Comparison of ENCODE assay signal across 1 cellular context in the genomic region with DNA sequence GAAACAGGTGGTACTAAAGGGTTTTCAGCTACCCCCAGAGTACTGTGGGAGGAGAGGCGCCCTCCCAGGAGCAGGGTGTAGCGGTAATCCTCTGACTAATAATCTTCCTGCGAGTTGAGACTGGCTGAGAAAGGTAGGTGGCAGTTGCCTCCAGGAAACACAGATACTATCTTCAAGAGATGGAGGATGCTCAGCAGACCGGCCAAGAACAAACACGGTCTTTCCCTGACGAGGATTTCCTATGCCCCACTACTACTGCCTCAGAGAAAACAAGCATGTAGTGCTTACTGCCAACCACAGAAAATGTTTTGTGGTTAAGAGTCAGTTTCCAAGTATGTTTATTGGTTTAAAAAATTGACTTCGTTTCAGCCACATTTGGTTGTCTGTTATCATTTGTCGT.
TF ChIP-seq lines count a peak whose summit lies in the region.

No MANE protein-coding gene starts in this region.

TF ChIP-seq in SK-N-SH, 30 proteins besides CTCF, POLR2A, EP300 and RAD21 (continued from another document):
- TF ChIP-seq, protein P1, sequence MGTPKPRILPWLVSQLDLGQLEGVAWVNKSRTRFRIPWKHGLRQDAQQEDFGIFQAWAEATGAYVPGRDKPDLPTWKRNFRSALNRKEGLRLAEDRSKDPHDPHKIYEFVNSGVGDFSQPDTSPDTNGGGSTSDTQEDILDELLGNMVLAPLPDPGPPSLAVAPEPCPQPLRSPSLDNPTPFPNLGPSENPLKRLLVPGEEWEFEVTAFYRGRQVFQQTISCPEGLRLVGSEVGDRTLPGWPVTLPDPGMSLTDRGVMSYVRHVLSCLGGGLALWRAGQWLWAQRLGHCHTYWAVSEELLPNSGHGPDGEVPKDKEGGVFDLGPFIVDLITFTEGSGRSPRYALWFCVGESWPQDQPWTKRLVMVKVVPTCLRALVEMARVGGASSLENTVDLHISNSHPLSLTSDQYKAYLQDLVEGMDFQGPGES (IDR thresholded peaks at IDR 0.05; ENCODE audit: low read depth, low read length): no peak
- TF ChIP-seq ELF1 (IDR thresholded peaks at IDR 0.05) (peak; percentile 37; the same call in 1 of the 2 replicates), YY1 (IDR thresholded peaks at IDR 0.05; ENCODE audit: low read depth) (no peak), NFIC (IDR thresholded peaks at IDR 0.05; ENCODE audit: borderline replicate concordance) (peak; percentile 85), TAF1 (IDR thresholded peaks at IDR 0.05; ENCODE audit: borderline replicate concordance, low read depth, low read length) (no peak), RCOR1 (IDR thresholded peaks at IDR 0.05; ENCODE audit: low read length) (no peak), RXRA (IDR thresholded peaks at IDR 0.05; ENCODE audit: borderline replicate concordance, low read depth) (no peak; the same call in 1 of the 2 replicates), FOSL2 (IDR thresholded peaks at IDR 0.05; ENCODE audit: borderline replicate concordance, low read depth) (peak; percentile 71; the same call in 1 of the 2 replicates), TCF12 (IDR thresholded peaks at IDR 0.05) (peak; percentile 82), MEF2A (IDR thresholded peaks at IDR 0.05; ENCODE audit: borderline replicate concordance, low read depth) (no peak)
- TF ChIP-seq, protein P2, sequence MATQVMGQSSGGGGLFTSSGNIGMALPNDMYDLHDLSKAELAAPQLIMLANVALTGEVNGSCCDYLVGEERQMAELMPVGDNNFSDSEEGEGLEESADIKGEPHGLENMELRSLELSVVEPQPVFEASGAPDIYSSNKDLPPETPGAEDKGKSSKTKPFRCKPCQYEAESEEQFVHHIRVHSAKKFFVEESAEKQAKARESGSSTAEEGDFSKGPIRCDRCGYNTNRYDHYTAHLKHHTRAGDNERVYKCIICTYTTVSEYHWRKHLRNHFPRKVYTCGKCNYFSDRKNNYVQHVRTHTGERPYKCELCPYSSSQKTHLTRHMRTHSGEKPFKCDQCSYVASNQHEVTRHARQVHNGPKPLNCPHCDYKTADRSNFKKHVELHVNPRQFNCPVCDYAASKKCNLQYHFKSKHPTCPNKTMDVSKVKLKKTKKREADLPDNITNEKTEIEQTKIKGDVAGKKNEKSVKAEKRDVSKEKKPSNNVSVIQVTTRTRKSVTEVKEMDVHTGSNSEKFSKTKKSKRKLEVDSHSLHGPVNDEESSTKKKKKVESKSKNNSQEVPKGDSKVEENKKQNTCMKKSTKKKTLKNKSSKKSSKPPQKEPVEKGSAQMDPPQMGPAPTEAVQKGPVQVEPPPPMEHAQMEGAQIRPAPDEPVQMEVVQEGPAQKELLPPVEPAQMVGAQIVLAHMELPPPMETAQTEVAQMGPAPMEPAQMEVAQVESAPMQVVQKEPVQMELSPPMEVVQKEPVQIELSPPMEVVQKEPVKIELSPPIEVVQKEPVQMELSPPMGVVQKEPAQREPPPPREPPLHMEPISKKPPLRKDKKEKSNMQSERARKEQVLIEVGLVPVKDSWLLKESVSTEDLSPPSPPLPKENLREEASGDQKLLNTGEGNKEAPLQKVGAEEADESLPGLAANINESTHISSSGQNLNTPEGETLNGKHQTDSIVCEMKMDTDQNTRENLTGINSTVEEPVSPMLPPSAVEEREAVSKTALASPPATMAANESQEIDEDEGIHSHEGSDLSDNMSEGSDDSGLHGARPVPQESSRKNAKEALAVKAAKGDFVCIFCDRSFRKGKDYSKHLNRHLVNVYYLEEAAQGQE (IDR thresholded peaks at IDR 0.05; ENCODE audit: low read depth, low read length): peak; percentile 36; the same call in 1 of the 2 replicates
- TF ChIP-seq, protein P3, sequence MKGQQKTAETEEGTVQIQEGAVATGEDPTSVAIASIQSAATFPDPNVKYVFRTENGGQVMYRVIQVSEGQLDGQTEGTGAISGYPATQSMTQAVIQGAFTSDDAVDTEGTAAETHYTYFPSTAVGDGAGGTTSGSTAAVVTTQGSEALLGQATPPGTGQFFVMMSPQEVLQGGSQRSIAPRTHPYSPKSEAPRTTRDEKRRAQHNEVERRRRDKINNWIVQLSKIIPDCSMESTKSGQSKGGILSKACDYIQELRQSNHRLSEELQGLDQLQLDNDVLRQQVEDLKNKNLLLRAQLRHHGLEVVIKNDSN (IDR thresholded peaks at IDR 0.05; ENCODE audit: borderline replicate concordance, low read depth): no peak
TF ChIP-seq in SK-N-SH: peak in this region for 11.
